16 cellular contexts compared by ENCODE assay signal in the genomic region with DNA sequence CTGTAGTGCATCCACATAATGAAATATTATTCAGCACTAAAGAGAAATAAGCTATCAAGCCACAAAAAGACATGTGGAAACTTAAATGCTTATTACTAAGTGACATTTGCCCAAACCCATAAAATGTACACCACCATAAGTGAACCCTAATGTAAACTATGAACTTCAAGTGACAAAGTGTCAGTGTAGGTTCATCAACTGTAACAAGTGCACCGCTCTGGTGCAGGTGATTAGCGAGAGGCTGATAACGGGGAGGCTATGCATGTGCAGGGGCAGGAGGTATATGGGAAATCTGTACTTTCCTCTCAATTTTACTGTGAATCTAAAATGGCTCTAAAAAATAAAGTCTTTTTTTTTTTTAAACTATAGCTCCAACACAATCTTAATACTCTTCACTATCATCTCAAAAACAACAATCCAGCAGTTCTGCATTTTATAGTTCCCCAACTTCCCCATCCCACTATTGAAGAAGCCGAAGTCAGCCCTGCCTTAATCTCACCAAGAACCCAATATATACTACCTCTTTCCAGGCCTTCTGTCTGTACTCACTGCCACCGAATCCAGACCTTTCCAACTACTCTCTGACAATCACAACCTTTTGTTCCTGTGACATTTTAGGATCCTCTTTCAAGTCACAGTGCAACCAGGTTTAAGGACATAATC. TPM values are rescaled to one million over a fixed set of nuclear protein-coding genes. Genes with fewer than 3 reads are reported as not detected.
DNase-seq lines count a peak whose midpoint lies in the region; TF ChIP-seq lines count a peak whose summit lies in the region.
"Had no signal": no experiment of that assay in that cellular context is flagged by ENCODE, and none has a peak within 500 bp of the region (broad histone marks: within the 10 kb centered on the region; RNA-seq: fewer than 3 reads in every experiment).

No MANE protein-coding gene starts in this region.

- TF ChIP-seq POLR2A in NB4 (IDR thresholded peaks at IDR 0.05; ENCODE audit: extremely low read depth, insufficient read length) (no peak), uterus (IDR thresholded peaks at IDR 0.05) (no peak), adrenal gland (IDR thresholded peaks at IDR 0.05) (no peak)

- H3K36me3 Mint-ChIP-seq in T-helper 1 cell treated with Interleukin-12 subunit alpha and Interleukin-12 subunit beta and Interleukin-4 antibody, amounts not matched to agents 30 μg/mL and 1 μg/mL, for 36 hours (ENCODE audit: low read depth), result peaks cover 26% of the 10 kb centered on the region
- H3K36me3 Mint-ChIP-seq in activated T-helper 1 cell treated with anti-CD3 and anti-CD28 coated beads, Interleukin-12 subunit alpha, Interleukin-12 subunit beta, Interleukin-2, Interleukin-4 antibody, amounts not matched to agents 30 ng/mL and 10 ng/mL and 1 ng/mL, durations not matched to agents 14 hours and 24 hours and 36 hours (ENCODE audit: low read depth), result peaks cover 21% of the 10 kb centered on the region
- H3K36me3 Mint-ChIP-seq in nephron progenitor cell (ENCODE audit: low read depth), result peaks cover 12% of the 10 kb centered on the region

- intact Hi-C loops in activated T-helper 1 cell treated with anti-CD3 and anti-CD28 coated beads, Interleukin-12 subunit alpha, Interleukin-12 subunit beta, Interleukin-2, Interleukin-4 antibody, amounts not matched to agents 30 ng/mL and 10 ng/mL and 1 ng/mL, durations not matched to agents 14 hours and 24 hours and 36 hours (cut with micrococcal nuclease), result no loop called here
- intact Hi-C loops in uterus (cut with DNase I; ENCODE audit: low total_unique reads), result no loop called here
- intact Hi-C loops in adrenal gland (cut with DNase I), result no loop called here

- H3K4me3 ChIP-seq in NB4 (ENCODE audit: low read depth, low read length) (no peak overlapping the region), uterus (no peak overlapping the region), adrenal gland (no peak overlapping the region)
- H3K4me3 ChIP-seq: colonic mucosa had no signal

- no peak overlapping the region for H3K4me3 Mint-ChIP-seq in T-helper 1 cell treated with Interleukin-12 subunit alpha and Interleukin-12 subunit beta and Interleukin-4 antibody, amounts not matched to agents 30 μg/mL and 1 μg/mL, for 36 hours
- H3K4me3 Mint-ChIP-seq in activated T-helper 1 cell treated with anti-CD3 and anti-CD28 coated beads, Interleukin-12 subunit alpha, Interleukin-12 subunit beta, Interleukin-2, Interleukin-4 antibody, amounts not matched to agents 30 ng/mL and 10 ng/mL and 1 ng/mL, durations not matched to agents 14 hours and 24 hours and 36 hours, result no peak overlapping the region
- H3K4me3 Mint-ChIP-seq in nephron progenitor cell, result no peak overlapping the region

- H3K27me3 ChIP-seq in uterus (no peaks in the 10 kb centered on the region), adrenal gland (no peaks in the 10 kb centered on the region)
- H3K27me3 ChIP-seq: colonic mucosa had no signal

- no peaks in the 10 kb centered on the region for H3K9me3 Mint-ChIP-seq in T-helper 1 cell treated with Interleukin-12 subunit alpha and Interleukin-12 subunit beta and Interleukin-4 antibody, amounts not matched to agents 30 μg/mL and 1 μg/mL, for 36 hours
- H3K9me3 Mint-ChIP-seq in activated T-helper 1 cell treated with anti-CD3 and anti-CD28 coated beads, Interleukin-12 subunit alpha, Interleukin-12 subunit beta, Interleukin-2, Interleukin-4 antibody, amounts not matched to agents 30 ng/mL and 10 ng/mL and 1 ng/mL, durations not matched to agents 14 hours and 24 hours and 36 hours, result no peaks in the 10 kb centered on the region
- H3K9me3 Mint-ChIP-seq in nephron progenitor cell, result peaks cover 5% of the 10 kb centered on the region

- H3K9me3 ChIP-seq in uterus (no peaks in the 10 kb centered on the region), adrenal gland (replicated peaks in 1 of 3) (no peaks in the 10 kb centered on the region)
- H3K9me3 ChIP-seq: colonic mucosa had no signal

- 86 to 92% (median 88%) methylated on average over 5 of the region's 5 CpGs for WGBS in adrenal gland, 4 donors

- H3K27ac ChIP-seq in uterus (no peak overlapping the region), adrenal gland (no peak overlapping the region)
- H3K27ac ChIP-seq: 22Rv1, colonic mucosa had no signal

- TF ChIP-seq CTCF in NB4 (IDR thresholded peaks at IDR 0.05; ENCODE audit: low read depth, low read length) (no peak), nephron progenitor cell (IDR thresholded peaks at IDR 0.05) (no peak), uterus (IDR thresholded peaks at IDR 0.05) (no peak), GM10266 (IDR thresholded peaks at IDR 0.05; ENCODE audit: control insufficient read depth, insufficient read depth, low read depth, missing control alignments) (no peak), adrenal gland (IDR thresholded peaks at IDR 0.05) (no peak)

- DNase-seq in T-helper 1 cell (no peak), NB4 (ENCODE audit: low read depth) (peak; percentile 77), nephron progenitor cell (no peak), uterus (no peak), GM10266 (ENCODE audit: extremely low spot score) (no peak), adrenal gland (no peak)
- no peak for DNase-seq in activated T-helper 1 cell treated with anti-CD3 and anti-CD28 coated beads, Interleukin-12 subunit alpha, Interleukin-12 subunit beta, Interleukin-2, Interleukin-4 antibody, amounts not matched to agents 30 ng/mL and 10 ng/mL and 1 ng/mL, durations not matched to agents 14 hours and 24 hours and 36 hours (ENCODE audit: low spot score)
- DNase-seq: activated effector memory CD4-positive, alpha-beta T cell treated with Interleukin-2 at 50 U/mL for 16 hours; colonic mucosa; DMS53; kidney; NCI-H1417 treated with DMSO at 0.1 percent for 48 hours; NCI-H82; stimulated activated naive CD4-positive, alpha-beta T cell had no signal

- peaks cover 68% of the 10 kb centered on the region for H3K4me1 Mint-ChIP-seq in T-helper 1 cell treated with Interleukin-12 subunit alpha and Interleukin-12 subunit beta and Interleukin-4 antibody, amounts not matched to agents 30 μg/mL and 1 μg/mL, for 36 hours (ENCODE audit: low read depth)
- H3K4me1 Mint-ChIP-seq in activated T-helper 1 cell treated with anti-CD3 and anti-CD28 coated beads, Interleukin-12 subunit alpha, Interleukin-12 subunit beta, Interleukin-2, Interleukin-4 antibody, amounts not matched to agents 30 ng/mL and 10 ng/mL and 1 ng/mL, durations not matched to agents 14 hours and 24 hours and 36 hours (ENCODE audit: low read depth), result peaks cover 84% of the 10 kb centered on the region
- H3K4me1 Mint-ChIP-seq in nephron progenitor cell, result peaks cover 7% of the 10 kb centered on the region

- H3K36me3 ChIP-seq in uterus (no peaks in the 10 kb centered on the region), adrenal gland (replicated peaks in 1 of 2) (no peaks in the 10 kb centered on the region)
- H3K36me3 ChIP-seq: colonic mucosa had no signal

- H3K27ac Mint-ChIP-seq in T-helper 1 cell treated with Interleukin-12 subunit alpha and Interleukin-12 subunit beta and Interleukin-4 antibody, amounts not matched to agents 30 μg/mL and 1 μg/mL, for 36 hours, result peak overlapping the region; percentile 60
- peak overlapping the region; percentile 27 for H3K27ac Mint-ChIP-seq in activated T-helper 1 cell treated with anti-CD3 and anti-CD28 coated beads, Interleukin-12 subunit alpha, Interleukin-12 subunit beta, Interleukin-2, Interleukin-4 antibody, amounts not matched to agents 30 ng/mL and 10 ng/mL and 1 ng/mL, durations not matched to agents 14 hours and 24 hours and 36 hours
- peak overlapping the region; percentile 4 for H3K27ac Mint-ChIP-seq in nephron progenitor cell

- H3K4me1 ChIP-seq in uterus (no peaks in the 10 kb centered on the region), adrenal gland (replicated peaks in 1 of 2) (peaks cover 0 to 18% of the 10 kb centered on the region in 2 donors)

- H3K27me3 Mint-ChIP-seq in T-helper 1 cell treated with Interleukin-12 subunit alpha and Interleukin-12 subunit beta and Interleukin-4 antibody, amounts not matched to agents 30 μg/mL and 1 μg/mL, for 36 hours (ENCODE audit: low read depth), result no peaks in the 10 kb centered on the region
- H3K27me3 Mint-ChIP-seq in activated T-helper 1 cell treated with anti-CD3 and anti-CD28 coated beads, Interleukin-12 subunit alpha, Interleukin-12 subunit beta, Interleukin-2, Interleukin-4 antibody, amounts not matched to agents 30 ng/mL and 10 ng/mL and 1 ng/mL, durations not matched to agents 14 hours and 24 hours and 36 hours (ENCODE audit: insufficient read depth), result no peaks in the 10 kb centered on the region
- H3K27me3 Mint-ChIP-seq in nephron progenitor cell (ENCODE audit: low read depth, poor library complexity), result no peaks in the 10 kb centered on the region

RNA-seq across cellular contexts. Expression of gene ELF1, which starts 22.6 kb away (rescaled TPM):
- total RNA-seq in activated T-helper 1 cell treated with anti-CD3 and anti-CD28 coated beads, Interleukin-12 subunit alpha, Interleukin-12 subunit beta, Interleukin-2, Interleukin-4 antibody, amounts not matched to agents 30 ng/mL and 10 ng/mL and 1 ng/mL, durations not matched to agents 14 hours and 24 hours and 36 hours, result 75.3 and 76.8 TPM in 2 replicates
- total RNA-seq in uterus, result 10 to 100 TPM; 61.5 to 96.1 (median 74.1) TPM
- 10 to 100 TPM; 27.6 to 64.3 (median 54.1) TPM for total RNA-seq in adrenal gland
- 10 to 100 TPM in 2 of 3 donors, 1 to 10 TPM in 1; 6.3 to 36.1 (median 10.4) TPM for polyA plus RNA-seq in adrenal gland

Comparison
In these comparisons a context has a peak if more than half of its experiments do, and no peak if none do; other contexts are left out.
1. H3K27ac Mint-ChIP-seq: peak in every context shown above with its lines; median percentile 60 in T-helper 1 cell treated with Interleukin-12 subunit alpha and Interleukin-12 subunit beta and Interleukin-4 antibody, amounts not matched to agents 30 μg/mL and 1 μg/mL, for 36 hours; 27 in activated T-helper 1 cell treated with anti-CD3 and anti-CD28 coated beads, Interleukin-12 subunit alpha, Interleukin-12 subunit beta, Interleukin-2, Interleukin-4 antibody, amounts not matched to agents 30 ng/mL and 10 ng/mL and 1 ng/mL, durations not matched to agents 14 hours and 24 hours and 36 hours; 4 in nephron progenitor cell.